ENCODE assay signal across 8 cellular contexts in the genomic region with DNA sequence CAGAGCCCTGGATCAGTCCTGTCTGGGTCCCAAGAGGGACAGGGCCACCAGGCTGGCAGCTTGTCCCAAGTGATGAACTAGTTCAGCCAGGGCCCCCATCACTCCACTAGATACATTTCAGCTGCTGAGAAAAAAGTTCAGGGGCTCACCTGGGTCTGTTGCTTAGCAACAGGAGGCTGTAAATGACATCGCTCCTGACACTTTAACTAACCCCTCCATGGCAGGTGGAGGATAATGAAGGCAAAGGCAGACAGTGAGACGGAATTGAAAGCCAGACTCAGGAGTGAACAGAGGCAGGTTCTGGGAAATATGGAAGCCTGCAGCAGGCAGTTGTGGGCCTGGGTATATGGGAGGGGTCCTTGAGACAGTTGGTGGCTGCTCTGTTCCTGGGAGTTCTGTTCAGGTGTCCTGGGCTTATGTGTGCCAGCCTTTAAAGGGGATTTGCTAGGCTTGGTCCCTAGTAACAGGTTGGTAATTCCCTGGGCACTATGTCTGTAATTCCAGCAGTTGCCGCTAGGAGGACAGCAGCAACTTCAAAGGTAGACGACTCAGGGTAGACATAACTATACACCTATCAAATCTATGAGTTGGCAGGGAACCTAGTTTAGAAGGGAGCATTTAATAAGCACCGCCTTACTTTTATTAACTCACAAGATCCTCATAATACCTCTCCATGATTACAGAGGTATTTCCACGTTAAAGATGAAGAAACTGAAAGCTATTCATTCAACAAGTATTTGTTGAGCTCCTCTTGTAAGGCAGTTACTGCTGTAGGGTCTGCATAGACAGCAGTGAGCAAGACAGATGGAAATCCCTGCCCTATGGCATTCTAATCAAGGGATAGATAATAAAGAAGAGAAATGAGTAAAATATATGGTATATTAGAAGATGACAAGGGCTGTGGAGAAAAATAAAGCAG.
A peak's percentile ranks its signal among the peaks of the same experiment; 100 is the strongest.
DNase-seq lines count a peak whose midpoint lies in the region; ATAC-seq and TF ChIP-seq lines count a peak whose summit lies in the region.

No MANE protein-coding gene starts in this region.

- CTCF ChIA-PET in OCI-LY7 (lab: Charles Lee; ENCODE audit: unreplicated experiment), result no interaction called here

- no peaks in the 10 kb centered on the region for H3K36me3 ChIP-seq in OCI-LY7 (ENCODE audit: insufficient read depth, low read length)
- no peaks in the 10 kb centered on the region for H3K36me3 ChIP-seq in iPS DF 6.9 (ENCODE audit: control insufficient read depth, insufficient read depth, low read length)

- H3K27me3 Mint-ChIP-seq in activated T-helper 17 cell treated with anti-CD3 and anti-CD28 coated beads, Interleukin-2, amount 50 U/mL, for 72 hours, result peaks cover 47% of the 10 kb centered on the region

- no peaks in the 10 kb centered on the region for H3K4me1 ChIP-seq in OCI-LY7 (ENCODE audit: insufficient read depth, low read length, poor library complexity, severe bottlenecking)
- no peaks in the 10 kb centered on the region for H3K4me1 ChIP-seq in iPS DF 6.9 (ENCODE audit: control insufficient read depth, insufficient read depth, low read length)

- H3K27ac ChIP-seq in OCI-LY7 (ENCODE audit: low read depth, low read length, poor library complexity, severe bottlenecking), result no peak overlapping the region
- no peak overlapping the region for H3K27ac ChIP-seq in iPS DF 6.9 (ENCODE audit: low read length)

- no CpG with 5 or more reads among the region's 6 CpGs for WGBS in iPS DF 6.9 (ENCODE audit: insufficient coverage, insufficient read length)

- H3K9me3 Mint-ChIP-seq in activated T-helper 17 cell treated with anti-CD3 and anti-CD28 coated beads, Interleukin-2, amount 50 U/mL, for 72 hours, result no peaks in the 10 kb centered on the region

- no peak overlapping the region for H3K4me3 Mint-ChIP-seq in activated T-helper 17 cell treated with anti-CD3 and anti-CD28 coated beads, Interleukin-2, amount 50 U/mL, for 72 hours

- no peaks in the 10 kb centered on the region for H4K20me1 ChIP-seq in OCI-LY7 (ENCODE audit: insufficient read depth, low read length)

- H3K9me3 ChIP-seq in OCI-LY7 (ENCODE audit: low read length) (no peaks in the 10 kb centered on the region), iPS DF 6.9 (ENCODE audit: control insufficient read depth, insufficient read depth, low read length) (no peaks in the 10 kb centered on the region)

- no peaks in the 10 kb centered on the region for H3K9me2 ChIP-seq in OCI-LY7 (ENCODE audit: insufficient read depth, low read length)

- H3K27ac Mint-ChIP-seq in activated T-helper 17 cell treated with anti-CD3 and anti-CD28 coated beads, Interleukin-2, amount 50 U/mL, for 72 hours, result no peak overlapping the region

- no peaks in the 10 kb centered on the region for H3K4me1 Mint-ChIP-seq in activated T-helper 17 cell treated with anti-CD3 and anti-CD28 coated beads, Interleukin-2, amount 50 U/mL, for 72 hours

- BruUV-seq in OCI-LY7 (replicated peaks; lab: Mats Ljungman, UMichigan), result no TSS peak

- intact Hi-C loops in OCI-LY7 (cut with micrococcal nuclease; ENCODE audit: unreplicated experiment), result loop anchor here (5.0 kb wide), 1 partner anchor 377 kb away; no protein-coding TSS in a partner anchor

- H3K36me3 Mint-ChIP-seq in activated T-helper 17 cell treated with anti-CD3 and anti-CD28 coated beads, Interleukin-2, amount 50 U/mL, for 72 hours (ENCODE audit: low read depth), result no peaks in the 10 kb centered on the region

- TF ChIP-seq CTCF in OCI-LY7 (conservative IDR thresholded peaks at IDR 0.05; ENCODE audit: low read length), result peak; percentile 90
- no peak for TF ChIP-seq CTCF in omental fat pad (IDR thresholded peaks at IDR 0.05)

- H3K4me2 ChIP-seq in OCI-LY7 (ENCODE audit: low read length), result no peak overlapping the region

- POLR2A ChIA-PET in OCI-LY7 (lab: Charles Lee), result no interaction called here

- H3K79me2 ChIP-seq in OCI-LY7 (ENCODE audit: insufficient read depth, low read depth, low read length), result no peaks in the 10 kb centered on the region

- DNase-seq in A172 (ENCODE audit: low spot score) (peak; percentile 28), GM19240 (ENCODE audit: insufficient read length, low spot score) (peak; percentile 46), OCI-LY7 (ENCODE audit: low spot score) (peak; percentile 64), iPS DF 6.9 (ENCODE audit: low read depth, low spot score) (peak; percentile 63), omental fat pad (ENCODE audit: low spot score) (no peak)
- DNase-seq in stimulated activated CD4-positive, alpha-beta T cell treated with anti-CD3 and anti-CD28 coated beads, TNF-alpha, amount 100 ng/mL, for 1 hour (ENCODE audit: low read depth in 3 of 3, low spot score in 1 of 3), result peak in 2 of 3 donors; percentile 7 to 52

- H3K27me3 ChIP-seq in iPS DF 6.9 (ENCODE audit: control insufficient read depth, insufficient read depth, low read length), result no peaks in the 10 kb centered on the region

- no peak overlapping the region for H3K4me3 ChIP-seq in OCI-LY7 (ENCODE audit: low read depth, low read length, poor library complexity, severe bottlenecking)
- no peak overlapping the region for H3K4me3 ChIP-seq in iPS DF 6.9 (ENCODE audit: low read length)

- H2AFZ ChIP-seq in OCI-LY7 (ENCODE audit: low read length), result no peak overlapping the region

- ATAC-seq in activated T-helper 17 cell treated with anti-CD3 and anti-CD28 coated beads, Interleukin-2, amount 50 U/mL, for 72 hours (replicated peaks), result peak; percentile 47
- no peak for ATAC-seq in omental fat pad (ENCODE audit: low FRiP score)
- ATAC-seq in GM21737 (IDR thresholded peaks at IDR 0.05; ENCODE audit: unreplicated experiment), result no peak
